17 cellular contexts compared by ENCODE assay signal in genomic region chr5:60195083-60195482, GRCh38.
A peak's percentile ranks its signal among the peaks of the same experiment; 100 is the strongest.
DNase-seq lines count a peak whose midpoint lies in the region; ATAC-seq and TF ChIP-seq lines count a peak whose summit lies in the region.
"Had no signal": no experiment of that assay in that cellular context is flagged by ENCODE, and none has a peak within 500 bp of the region (broad histone marks: within the 10 kb centered on the region; RNA-seq: fewer than 3 reads in every experiment).

No MANE protein-coding gene starts in this region.

- ATAC-seq in HG03354 (IDR thresholded peaks at IDR 0.05; ENCODE audit: poor library complexity, severe bottlenecking, unreplicated experiment): no peak
- no peak for ATAC-seq in left lobe of liver
- ATAC-seq: CD8-positive, alpha-beta T cell had no signal

- no peaks in the 10 kb centered on the region for H3K36me3 ChIP-seq in neural cell (ENCODE audit: insufficient read depth, low read length)
- H3K36me3 ChIP-seq: BLaER1 had no signal

- H3K9ac ChIP-seq in neural cell (ENCODE audit: low read length): no peak overlapping the region
- H3K9ac ChIP-seq: BLaER1 had no signal

- H3K27me3 ChIP-seq in neural cell (ENCODE audit: insufficient read depth, low read depth, low read length): no peaks in the 10 kb centered on the region
- H3K27me3 ChIP-seq: BLaER1 had no signal

- TF ChIP-seq EP300 in neural cell (conservative IDR thresholded peaks at IDR 0.05; ENCODE audit: poor library complexity, severe bottlenecking): no peak

- no peaks in the 10 kb centered on the region for H3K9me3 ChIP-seq in neural cell (ENCODE audit: low read length)
- H3K9me3 ChIP-seq: BLaER1, Caco-2 had no signal

- H2AFZ ChIP-seq in neural cell (ENCODE audit: low read depth, low read length): no peak overlapping the region

- DNase-seq in H4 (ENCODE audit: low spot score): peak; percentile 78
- peak; percentile 5 for DNase-seq in fibroblast of gingiva (ENCODE audit: low read depth)
- DNase-seq in cerebellar cortex (ENCODE audit: low spot score): no peak
- DNase-seq in left lobe of liver (ENCODE audit: low spot score): no peak
- DNase-seq: Caco-2; CD4-positive, CD25-positive, alpha-beta regulatory T cell; CD8-positive, alpha-beta T cell; DMS153; DND-41; GOT3; H7; HCEC 1CT had no signal

- no peaks in the 10 kb centered on the region for H4K20me1 ChIP-seq in neural cell (ENCODE audit: insufficient read depth)
- H4K20me1 ChIP-seq: BLaER1 had no signal

- H3K4me3 ChIP-seq in neural cell (ENCODE audit: low read length): no peak overlapping the region
- H3K4me3 ChIP-seq: BLaER1 had no signal

- no peaks in the 10 kb centered on the region for H3K79me2 ChIP-seq in neural cell (replicated peaks; ENCODE audit: insufficient read depth, low read length)

- H3K27ac ChIP-seq in neural cell (ENCODE audit: low read length): peak overlapping the region; percentile 49
- H3K27ac ChIP-seq: 22Rv1, BLaER1, C4-2B had no signal

- TF ChIP-seq RAD21 in neural cell (conservative IDR thresholded peaks at IDR 0.05): no peak

- no peaks in the 10 kb centered on the region for H3K9me2 ChIP-seq in neural cell (ENCODE audit: insufficient read depth, low read length)

- TF ChIP-seq CTCF in neural cell (IDR thresholded peaks at IDR 0.05; ENCODE audit: poor library complexity, severe bottlenecking): no peak

- H3K4me2 ChIP-seq in neural cell (ENCODE audit: low read length): no peak overlapping the region
- H3K4me2 ChIP-seq: BLaER1 had no signal

- no peaks in the 10 kb centered on the region for H3F3A ChIP-seq in neural cell (ENCODE audit: insufficient read depth, low read length, poor library complexity, severe bottlenecking)

TF ChIP-seq in neural cell, 6 proteins besides CTCF, POLR2A, EP300 and RAD21:
- TF ChIP-seq MXI1 (conservative IDR thresholded peaks at IDR 0.05; ENCODE audit: poor library complexity, severe bottlenecking): no peak
- TF ChIP-seq SMC3 (conservative IDR thresholded peaks at IDR 0.05; ENCODE audit: poor library complexity): no peak
- TF ChIP-seq TAF1 (IDR thresholded peaks at IDR 0.05; ENCODE audit: low read depth): no peak
- TF ChIP-seq POLR2AphosphoS5 (IDR thresholded peaks at IDR 0.05): no peak
TF ChIP-seq in neural cell: peak in this region for 0.

Comparison
In these comparisons a context has a peak if more than half of its experiments do, and no peak if none do; other contexts are left out.
1. DNase-seq: peak in H4 (single experiment) and fibroblast of gingiva (single experiment); none in cerebellar cortex (single experiment) and left lobe of liver (single experiment).